Comparison of ENCODE assay signal across 8 cellular contexts in the genomic region with DNA sequence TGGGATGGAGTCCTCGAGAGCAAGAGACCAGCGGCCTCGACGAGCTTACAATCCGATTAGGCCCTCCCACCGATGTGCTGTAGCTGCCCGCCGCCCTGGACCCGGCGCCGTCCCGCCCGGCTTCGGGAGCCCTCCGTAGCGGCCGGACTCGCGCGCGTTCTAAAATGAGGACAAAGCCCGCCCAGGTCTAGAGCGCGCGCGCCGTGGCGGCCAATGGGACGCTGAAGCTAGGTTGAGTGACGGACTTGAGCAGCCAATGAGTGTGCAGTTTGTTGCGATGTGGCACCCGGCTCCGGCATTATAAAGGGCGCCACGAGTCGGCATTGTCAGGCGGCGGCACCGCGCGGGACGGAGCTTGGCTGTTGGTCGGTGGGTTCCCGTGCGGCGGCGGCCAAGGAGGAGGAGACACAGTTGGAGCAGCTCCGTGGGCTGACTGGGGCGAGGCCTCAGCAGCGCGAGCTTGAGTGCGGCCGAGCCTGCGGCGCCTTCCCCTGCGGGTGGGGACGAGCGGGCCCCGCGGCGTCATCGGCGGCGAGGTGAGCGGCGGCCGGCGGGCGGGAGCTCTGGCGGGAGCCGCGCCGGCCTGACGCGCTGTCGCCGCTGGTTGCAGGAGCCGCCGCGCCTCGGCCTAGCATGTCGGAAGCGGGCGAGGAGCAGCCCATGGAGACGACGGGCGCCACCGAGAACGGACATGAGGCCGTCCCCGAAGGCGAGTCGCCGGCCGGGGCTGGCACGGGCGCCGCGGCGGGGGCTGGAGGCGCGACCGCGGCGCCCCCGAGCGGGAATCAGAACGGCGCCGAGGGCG. TPM values are rescaled to one million over a fixed set of nuclear protein-coding genes. Genes with fewer than 3 reads are reported as not detected.
A peak's percentile ranks its signal among the peaks of the same experiment; 100 is the strongest.
DNase-seq lines count a peak whose midpoint lies in the region; ATAC-seq and TF ChIP-seq lines count a peak whose summit lies in the region.

A gene (plus strand): TSS at position 329 of the 805 bp plus-strand sequence. CDS start 305 bp downstream, at position 634.

- H3K36me3 ChIP-seq in GM06990 (ENCODE audit: control insufficient read depth, insufficient read depth, low read length): peaks cover 29% of the 10 kb centered on the region
- peaks cover 37% of the 10 kb centered on the region for H3K36me3 ChIP-seq in osteoblast (ENCODE audit: insufficient read depth, low read length)
- peaks cover 9% of the 10 kb centered on the region for H3K36me3 ChIP-seq in thoracic aorta

- H3K27ac ChIP-seq in osteoblast (ENCODE audit: low read depth, low read length) (peak within 1 kb of the TSS; percentile 40), thoracic aorta (peak within 1 kb of the TSS; percentile 90 to 97)

- peaks cover 41% of the 10 kb centered on the region for H4K20me1 ChIP-seq in osteoblast (ENCODE audit: insufficient read depth, low read length)

- peak within 1 kb of the TSS; percentile 97 to 100 for H3K27ac Mint-ChIP-seq in activated naive CD4-positive, alpha-beta T cell treated with anti-CD3 and anti-CD28 coated beads, Interleukin-2, amount 50 U/mL, for 72 hours

- H3K9me3 ChIP-seq in osteoblast (ENCODE audit: low read depth, low read length) (no peaks in the 10 kb centered on the region), thoracic aorta (no peaks in the 10 kb centered on the region)

- peaks cover 32% of the 10 kb centered on the region for H3K4me1 ChIP-seq in osteoblast (ENCODE audit: insufficient read depth, low read length)
- H3K4me1 ChIP-seq in thoracic aorta (ENCODE audit: control insufficient read depth in 1 of 2, low read depth in 2 of 2): peaks cover 10 to 31% of the 10 kb centered on the region in 2 donors

- DNase-seq in GM06990 (ENCODE audit: extremely low read depth, insufficient read length) (peak; percentile 95), NCI-H1092 (lab: John Stamatoyannopoulos, UW) (peak; percentile 83), glomerular visceral epithelial cell (ENCODE audit: extremely low spot score) (peak; percentile 98), osteoblast (ENCODE audit: insufficient read length, low spot score, missing footprints) (peak; percentile 100), thoracic aorta (ENCODE audit: low spot score) (peak; percentile 85)
- peak; percentile 96 to 98 for DNase-seq in activated naive CD4-positive, alpha-beta T cell treated with anti-CD3 and anti-CD28 coated beads, Interleukin-2, amount 50 U/mL, for 72 hours (ENCODE audit: low spot score in 2 of 2)

- H2AFZ ChIP-seq in osteoblast (ENCODE audit: low read length): peak within 1 kb of the TSS; percentile 96

- H3K4me3 ChIP-seq in GM06990 (replicated peaks; ENCODE audit: low read depth, low read length): peak within 1 kb of the TSS; percentile 65
- H3K4me3 ChIP-seq in osteoblast (ENCODE audit: insufficient read depth, low read length): peak within 1 kb of the TSS; percentile 81
- H3K4me3 ChIP-seq in thoracic aorta: peak within 1 kb of the TSS; percentile 96

- H3K4me2 ChIP-seq in osteoblast (ENCODE audit: insufficient read depth, low read length): peak within 1 kb of the TSS; percentile 88

- ATAC-seq in HG02588 (IDR thresholded peaks at IDR 0.05; ENCODE audit: unreplicated experiment) (peak; percentile 81), SK-N-SH treated with all-trans-retinoic acid at 6 μM for 48 hours (peak; percentile 89), thoracic aorta (ENCODE audit: insufficient number of reproducible peaks, low FRiP score, low read depth) (peak; percentile 97)
- peak; percentile 88 to 92 for ATAC-seq in activated naive CD4-positive, alpha-beta T cell treated with anti-CD3 and anti-CD28 coated beads, Interleukin-2, amount 50 U/mL, for 72 hours

- TF ChIP-seq CTCF in GM06990 (IDR thresholded peaks at IDR 0.05; ENCODE audit: insufficient read depth, low read length, poor library complexity, severe bottlenecking) (no peak), osteoblast (IDR thresholded peaks at IDR 0.05; ENCODE audit: extremely low read depth, low read depth, low read length) (no peak), thoracic aorta (IDR thresholded peaks at IDR 0.05) (no peak)

- H3K36me3 Mint-ChIP-seq in activated naive CD4-positive, alpha-beta T cell treated with anti-CD3 and anti-CD28 coated beads, Interleukin-2, amount 50 U/mL, for 72 hours: peaks cover 41 to 42% of the 10 kb centered on the region in 2 donors

- peaks cover 54% of the 10 kb centered on the region for H3K79me2 ChIP-seq in osteoblast (ENCODE audit: insufficient read depth, low read length)

- no peaks in the 10 kb centered on the region for H3K9me3 Mint-ChIP-seq in activated naive CD4-positive, alpha-beta T cell treated with anti-CD3 and anti-CD28 coated beads, Interleukin-2, amount 50 U/mL, for 72 hours

- H3K27me3 ChIP-seq in GM06990 (replicated peaks; ENCODE audit: control insufficient read depth, insufficient read depth, low read length) (no peaks in the 10 kb centered on the region), osteoblast (ENCODE audit: insufficient read depth, low read length) (no peaks in the 10 kb centered on the region), thoracic aorta (replicated peaks; ENCODE audit: insufficient read depth) (no peaks in the 10 kb centered on the region)

TF ChIP-seq in SK-N-SH treated with all-trans-retinoic acid at 6 μM for 48 hours, 23 proteins besides CTCF, POLR2A, EP300 and RAD21:
- TF ChIP-seq, protein P1, sequence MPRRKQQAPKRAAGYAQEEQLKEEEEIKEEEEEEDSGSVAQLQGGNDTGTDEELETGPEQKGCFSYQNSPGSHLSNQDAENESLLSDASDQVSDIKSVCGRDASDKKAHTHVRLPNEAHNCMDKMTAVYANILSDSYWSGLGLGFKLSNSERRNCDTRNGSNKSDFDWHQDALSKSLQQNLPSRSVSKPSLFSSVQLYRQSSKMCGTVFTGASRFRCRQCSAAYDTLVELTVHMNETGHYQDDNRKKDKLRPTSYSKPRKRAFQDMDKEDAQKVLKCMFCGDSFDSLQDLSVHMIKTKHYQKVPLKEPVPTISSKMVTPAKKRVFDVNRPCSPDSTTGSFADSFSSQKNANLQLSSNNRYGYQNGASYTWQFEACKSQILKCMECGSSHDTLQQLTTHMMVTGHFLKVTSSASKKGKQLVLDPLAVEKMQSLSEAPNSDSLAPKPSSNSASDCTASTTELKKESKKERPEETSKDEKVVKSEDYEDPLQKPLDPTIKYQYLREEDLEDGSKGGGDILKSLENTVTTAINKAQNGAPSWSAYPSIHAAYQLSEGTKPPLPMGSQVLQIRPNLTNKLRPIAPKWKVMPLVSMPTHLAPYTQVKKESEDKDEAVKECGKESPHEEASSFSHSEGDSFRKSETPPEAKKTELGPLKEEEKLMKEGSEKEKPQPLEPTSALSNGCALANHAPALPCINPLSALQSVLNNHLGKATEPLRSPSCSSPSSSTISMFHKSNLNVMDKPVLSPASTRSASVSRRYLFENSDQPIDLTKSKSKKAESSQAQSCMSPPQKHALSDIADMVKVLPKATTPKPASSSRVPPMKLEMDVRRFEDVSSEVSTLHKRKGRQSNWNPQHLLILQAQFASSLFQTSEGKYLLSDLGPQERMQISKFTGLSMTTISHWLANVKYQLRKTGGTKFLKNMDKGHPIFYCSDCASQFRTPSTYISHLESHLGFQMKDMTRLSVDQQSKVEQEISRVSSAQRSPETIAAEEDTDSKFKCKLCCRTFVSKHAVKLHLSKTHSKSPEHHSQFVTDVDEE (CRISPR knock-in tag; IDR thresholded peaks at IDR 0.05): peak; percentile 21; the same call in 1 of the 2 replicates
- no peak for TF ChIP-seq OSR1 (CRISPR knock-in tag; IDR thresholded peaks at IDR 0.05)
- TF ChIP-seq ZFP3 (CRISPR knock-in tag; IDR thresholded peaks at IDR 0.05): peak; percentile 65; the same call in 1 of the 2 replicates

RNA-seq across cellular contexts. Expression of the gene that starts here (rescaled TPM):
- total RNA-seq in activated naive CD4-positive, alpha-beta T cell treated with anti-CD3 and anti-CD28 coated beads, Interleukin-2, amount 50 U/mL, for 72 hours: 100 to 1,000 TPM; 232 to 253 TPM
- 40.9 and 42.4 TPM in 2 replicates for total RNA-seq in osteoblast
- total RNA-seq in thoracic aorta: 100 to 1,000 TPM in 1 of 2 donors, 10 to 100 TPM in 1; 66.3 to 124 TPM

Comparison
In these comparisons a context has a peak if more than half of its experiments do, and no peak if none do; other contexts are left out.
1. Peak in every context shown above with its lines: DNase-seq, ATAC-seq, H3K4me3 ChIP-seq and H3K27ac ChIP-seq.